ENCODE assay signal across 26 cellular contexts in the genomic region with DNA sequence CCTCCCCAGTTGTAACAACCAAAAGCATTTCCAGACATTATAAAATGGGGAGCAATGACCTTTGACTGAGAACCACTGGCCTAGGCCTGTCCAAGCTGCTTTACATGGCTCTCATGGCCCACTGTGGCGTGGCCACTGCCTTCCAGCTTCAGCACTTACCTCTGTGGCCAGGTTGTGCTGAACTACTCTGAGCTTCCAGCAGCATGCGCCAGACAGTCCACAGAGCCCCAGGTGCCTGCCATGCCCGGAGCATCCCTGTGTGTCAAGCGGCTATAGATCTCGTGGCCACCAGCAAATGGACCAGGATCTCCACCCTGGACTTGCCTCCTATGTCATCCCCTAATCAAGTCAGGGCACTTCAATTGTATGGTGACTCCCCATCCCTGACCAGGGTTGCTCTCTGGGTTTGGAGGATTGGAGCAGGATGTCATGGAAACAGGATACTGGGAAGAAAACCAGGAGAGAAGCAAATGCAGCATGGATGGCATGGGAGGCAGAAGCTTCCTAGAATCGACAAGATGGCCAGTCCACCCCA.
"Had no signal": no experiment of that assay in that cellular context is flagged by ENCODE, and none has a peak within 500 bp of the region (broad histone marks: within the 10 kb centered on the region; RNA-seq: fewer than 3 reads in every experiment).

No MANE protein-coding gene starts in this region.

- H3K36me3 Mint-ChIP-seq: activated naive CD4-positive, alpha-beta T cell treated with anti-CD3 and anti-CD28 coated beads, Interleukin-2, amount 10 ng/mL, durations not matched to agents 7 days and 5 days; activated naive CD8-positive, alpha-beta T cell treated with anti-CD3 and anti-CD28 coated beads, Interleukin-2, amount 10 ng/mL, durations not matched to agents 7 days and 5 days; brain; natural killer cell; stimulated activated memory B cell treated with anti-CD40 and anti-IgM and Interleukin-4, amounts not matched to agents 10 μg/mL and 1 μg/mL and 100 μg/mL, for 72 hours had no signal

- H3K9me3 ChIP-seq: ascending aorta, heart left ventricle, left lung, lower lobe of right lung, thyroid gland, upper lobe of left lung had no signal

- H3K27me3 Mint-ChIP-seq: stimulated activated naive CD8-positive, alpha-beta T cell treated with anti-CD3 and anti-CD28 coated beads, Interleukin-15, amount 100 ng/mL, for 72 hours had no signal

- ATAC-seq: activated CD4-positive, CD25-positive, alpha-beta regulatory T cell treated with anti-CD3 and anti-CD28 coated beads, Interleukin-2, amount 50 U/mL, for 24 hours; esophagus mucosa; heart left ventricle; left lung; lower lobe of right lung; natural killer cell; right cardiac atrium; stimulated activated memory B cell treated with anti-CD40 and anti-IgM and Interleukin-4, amounts not matched to agents 10 μg/mL and 1 μg/mL and 100 μg/mL, for 72 hours; stimulated activated naive CD8-positive, alpha-beta T cell treated with anti-CD3 and anti-CD28 coated beads, Interleukin-15, amount 100 ng/mL, for 72 hours had no signal

- DNase-seq: activated CD4-positive, alpha-beta T cell treated with anti-CD3 and anti-CD28 coated beads for 48 hours; activated CD4-positive, alpha-beta T cell treated with anti-CD3 and anti-CD28 coated beads, Interleukin-2, amount 50 U/mL, for 48 hours; activated gamma-delta T cell; activated naive CD4-positive, alpha-beta T cell treated with anti-CD3 and anti-CD28 coated beads, Interleukin-2, amount 10 ng/mL, durations not matched to agents 7 days and 5 days; activated naive CD8-positive, alpha-beta T cell treated with anti-CD3 and anti-CD28 coated beads, Interleukin-2, amount 10 ng/mL, durations not matched to agents 7 days and 5 days; cortex of kidney; foreskin fibroblast; heart left ventricle; left lung; lower lobe of right lung; mesenchymal stem cell; natural killer cell; posterior cingulate gyrus; right cardiac atrium; stimulated activated CD4-positive, alpha-beta T cell treated with anti-CD3 and anti-CD28 coated beads, Interleukin-4, amount 100 ng/mL, for 1 hour; stimulated activated naive CD8-positive, alpha-beta T cell treated with anti-CD3 and anti-CD28 coated beads, Interleukin-15, amount 100 ng/mL, for 72 hours; T-helper 9 cell; thyroid gland; upper lobe of left lung; WERI-Rb-1 had no signal

- H3K4me1 Mint-ChIP-seq: natural killer cell; stimulated activated memory B cell treated with anti-CD40 and anti-IgM and Interleukin-4, amounts not matched to agents 10 μg/mL and 1 μg/mL and 100 μg/mL, for 72 hours had no signal

- H3K4me3 Mint-ChIP-seq: activated naive CD4-positive, alpha-beta T cell treated with anti-CD3 and anti-CD28 coated beads, Interleukin-2, amount 10 ng/mL, durations not matched to agents 7 days and 5 days; activated naive CD8-positive, alpha-beta T cell treated with anti-CD3 and anti-CD28 coated beads, Interleukin-2, amount 10 ng/mL, durations not matched to agents 7 days and 5 days; brain; natural killer cell; neural progenitor cell; stimulated activated memory B cell treated with anti-CD40 and anti-IgM and Interleukin-4, amounts not matched to agents 10 μg/mL and 1 μg/mL and 100 μg/mL, for 72 hours; stimulated activated naive CD8-positive, alpha-beta T cell treated with anti-CD3 and anti-CD28 coated beads, Interleukin-15, amount 100 ng/mL, for 72 hours had no signal

- H3K9me3 Mint-ChIP-seq: activated naive CD4-positive, alpha-beta T cell treated with anti-CD3 and anti-CD28 coated beads, Interleukin-2, amount 10 ng/mL, durations not matched to agents 7 days and 5 days; activated naive CD8-positive, alpha-beta T cell treated with anti-CD3 and anti-CD28 coated beads, Interleukin-2, amount 10 ng/mL, durations not matched to agents 7 days and 5 days; brain; natural killer cell; stimulated activated memory B cell treated with anti-CD40 and anti-IgM and Interleukin-4, amounts not matched to agents 10 μg/mL and 1 μg/mL and 100 μg/mL, for 72 hours; stimulated activated naive CD8-positive, alpha-beta T cell treated with anti-CD3 and anti-CD28 coated beads, Interleukin-15, amount 100 ng/mL, for 72 hours had no signal

- H3K27ac Mint-ChIP-seq: activated naive CD4-positive, alpha-beta T cell treated with anti-CD3 and anti-CD28 coated beads, Interleukin-2, amount 10 ng/mL, durations not matched to agents 7 days and 5 days; activated naive CD8-positive, alpha-beta T cell treated with anti-CD3 and anti-CD28 coated beads, Interleukin-2, amount 10 ng/mL, durations not matched to agents 7 days and 5 days; natural killer cell; neural progenitor cell; stimulated activated memory B cell treated with anti-CD40 and anti-IgM and Interleukin-4, amounts not matched to agents 10 μg/mL and 1 μg/mL and 100 μg/mL, for 72 hours had no signal
